ENCODE assay signal across 1 cellular context in the genomic region with DNA sequence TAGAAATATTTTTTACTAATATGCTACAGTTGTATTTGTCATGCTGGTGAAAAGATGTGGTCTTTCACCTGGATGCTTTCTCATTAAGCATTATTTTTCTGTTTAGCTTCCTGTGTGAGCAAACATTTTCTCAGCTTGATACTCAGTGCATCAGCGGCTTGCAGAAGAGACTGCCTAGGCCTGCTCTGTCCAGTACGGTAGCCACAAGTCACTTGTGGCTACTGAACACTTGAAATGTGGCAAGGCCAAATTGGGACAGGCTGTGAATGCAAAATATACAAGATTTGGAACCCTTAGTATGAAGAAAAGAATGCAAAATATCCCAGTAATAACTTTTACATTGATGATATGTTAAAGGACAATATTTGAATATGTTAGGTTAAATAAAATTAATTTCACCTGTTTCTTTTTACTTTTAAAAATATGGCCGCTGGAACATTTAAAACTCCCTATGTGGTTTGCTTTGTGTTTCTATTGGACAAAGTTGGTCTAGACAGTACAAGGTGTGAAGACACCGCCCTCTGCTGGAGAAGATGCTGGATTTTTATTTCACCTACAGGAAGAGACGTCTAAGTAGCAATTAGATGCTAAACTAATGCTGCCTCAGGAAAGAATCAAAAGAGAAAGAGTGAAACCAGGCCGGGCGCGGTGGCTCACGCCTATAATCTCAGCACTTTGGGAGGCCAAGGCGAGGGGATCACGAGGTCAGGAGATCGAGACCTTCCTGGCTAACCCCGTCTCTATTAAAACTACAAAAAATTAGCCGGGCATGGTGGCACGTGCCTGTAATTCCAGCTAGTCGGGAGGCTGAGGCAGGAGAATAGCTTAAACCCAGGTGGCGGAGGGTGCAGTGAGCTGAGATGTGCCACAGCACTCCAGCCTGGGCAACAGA.
A peak's percentile ranks its signal among the peaks of the same experiment; 100 is the strongest.
TF ChIP-seq lines count a peak whose summit lies in the region.

No MANE protein-coding gene starts in this region.

TF ChIP-seq in H1, 55 proteins besides CTCF, POLR2A, EP300 and RAD21:
- TF ChIP-seq TAF1 (IDR thresholded peaks at IDR 0.05; ENCODE audit: low read depth, low read length) (no peak), TBP (IDR thresholded peaks at IDR 0.05; ENCODE audit: low read depth, low read length) (peak; percentile 20; the same call in 1 of the 2 replicates)
TF ChIP-seq in H1: peak in this region for 1.
